20 cellular contexts compared by ENCODE assay signal in the genomic region with DNA sequence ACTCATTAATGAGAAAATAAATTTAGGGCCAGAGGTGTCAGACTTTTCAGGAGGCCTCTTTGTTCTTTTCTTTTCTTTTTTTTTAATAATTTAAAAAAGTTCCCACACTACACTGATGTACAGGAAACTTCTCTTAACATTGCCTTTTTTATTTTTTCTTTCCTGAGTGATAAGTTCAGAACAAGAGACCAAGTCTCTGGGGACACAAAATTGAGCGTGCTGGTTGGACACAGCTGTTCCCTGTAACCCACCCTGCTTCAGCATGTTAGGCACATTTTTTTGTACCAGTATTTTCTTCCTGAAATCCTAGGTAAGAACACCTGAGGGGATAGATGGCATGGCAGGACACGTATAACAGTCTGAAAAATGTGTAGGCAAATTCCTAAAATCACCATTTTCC. TPM values are rescaled to one million over a fixed set of nuclear protein-coding genes. Genes with fewer than 3 reads are reported as not detected.
DNase-seq lines count a peak whose midpoint lies in the region; ATAC-seq and TF ChIP-seq lines count a peak whose summit lies in the region.
"Had no signal": no experiment of that assay in that cellular context is flagged by ENCODE, and none has a peak within 500 bp of the region (broad histone marks: within the 10 kb centered on the region; RNA-seq: fewer than 3 reads in every experiment).

No MANE protein-coding gene starts in this region.

- in situ Hi-C loops in GM23248 (cut with MboI), result loop anchor here (25.0 kb wide), 2 partner anchors 178 to 1072 kb away; no protein-coding TSS in a partner anchor

- peak overlapping the region; percentile 25 for H3K4me2 ChIP-seq in GM23248 (ENCODE audit: unreplicated experiment)
- H3K4me2 ChIP-seq in mesendoderm (ENCODE audit: low read length), result no peak overlapping the region

- 61 to 66% methylated on average over 2 of the region's 2 CpGs for WGBS in GM23248 (ENCODE audit: low coverage in 1 of 2, low lambda C conversion rate in 2 of 2, missing lambda C conversion rate in 2 of 2), 2 experiments
- WGBS in sigmoid colon, 2 donors, result 75 to 93% methylated on average over 2 of the region's 2 CpGs
- WGBS in mesendoderm (ENCODE audit: extremely low coverage, insufficient coverage, low lambda C conversion rate), result no CpG with 5 or more reads among the region's 2 CpGs

- no peak overlapping the region for H4K8ac ChIP-seq in mesendoderm (ENCODE audit: low read depth, low read length)

- no peak overlapping the region for H2BK5ac ChIP-seq in mesendoderm (ENCODE audit: low read length)

- H3K9me2 ChIP-seq in GM23248 (ENCODE audit: insufficient read depth), result no peaks in the 10 kb centered on the region

- H3K9ac ChIP-seq in GM23248 (no peak overlapping the region), adipocyte (ENCODE audit: low read length) (peak overlapping the region; percentile 13), mesendoderm (ENCODE audit: low read length) (no peak overlapping the region)

- H3K79me1 ChIP-seq in mesendoderm (ENCODE audit: low read length), result peaks cover 14% of the 10 kb centered on the region

- H3K36me3 ChIP-seq in GM23248 (ENCODE audit: low read depth), result no peaks in the 10 kb centered on the region
- H3K36me3 ChIP-seq in adipocyte (ENCODE audit: control insufficient read depth, insufficient read depth, low read length, severe bottlenecking), result peaks cover 6% of the 10 kb centered on the region
- no peaks in the 10 kb centered on the region for H3K36me3 ChIP-seq in left ventricle myocardium inferior
- H3K36me3 ChIP-seq in sigmoid colon, result no peaks in the 10 kb centered on the region
- H3K36me3 ChIP-seq in mesendoderm (ENCODE audit: control insufficient read depth, insufficient read depth, low read length), result no peaks in the 10 kb centered on the region
- H3K36me3 ChIP-seq: MG63, right lobe of liver had no signal

- H3K4me1 ChIP-seq in GM23248 (ENCODE audit: insufficient read depth) (peaks cover 37% of the 10 kb centered on the region), adipocyte (ENCODE audit: control insufficient read depth, insufficient read depth, low read length) (peaks cover 56% of the 10 kb centered on the region), left ventricle myocardium inferior (peaks cover 95% of the 10 kb centered on the region), sigmoid colon (peaks cover 0 to 99% (median 95%) of the 10 kb centered on the region in 4 donors), mesendoderm (ENCODE audit: control insufficient read depth, low read depth, low read length) (peaks cover 8% of the 10 kb centered on the region)
- H3K4me1 ChIP-seq: right lobe of liver had no signal

- no peak for ATAC-seq in GM18858 (IDR thresholded peaks at IDR 0.05; ENCODE audit: unreplicated experiment)
- ATAC-seq: activated CD8-positive, alpha-beta memory T cell treated with anti-CD3 and anti-CD28 coated beads, Interleukin-2, amount 10 ng/mL, durations not matched to agents 7 days and 5 days; right lobe of liver; stimulated activated naive CD8-positive, alpha-beta T cell treated with anti-CD3 and anti-CD28 coated beads, Interleukin-15, amount 100 ng/mL, for 72 hours had no signal

- H3K9me3 ChIP-seq in GM23248 (ENCODE audit: low read depth) (no peaks in the 10 kb centered on the region), adipocyte (ENCODE audit: control insufficient read depth, low read length) (no peaks in the 10 kb centered on the region), left ventricle myocardium inferior (replicated peaks) (no peaks in the 10 kb centered on the region), sigmoid colon (no peaks in the 10 kb centered on the region)
- H3K9me3 ChIP-seq: MG63, right lobe of liver had no signal

- H3K79me2 ChIP-seq in GM23248 (ENCODE audit: insufficient read depth) (peaks cover 75% of the 10 kb centered on the region), mesendoderm (ENCODE audit: control insufficient read depth, insufficient read depth, low read length) (peaks cover 18% of the 10 kb centered on the region)

- no peak overlapping the region for H3K18ac ChIP-seq in mesendoderm (ENCODE audit: low read length)

- DNase-seq in GM23248 (no peak), adipocyte (ENCODE audit: low read depth) (peak; percentile 42), left ventricle myocardium inferior (no peak), sigmoid colon (no peak), mesendoderm (no peak), MV-4-11 (lab: John Stamatoyannopoulos, UW) (no peak), DMS53 (lab: John Stamatoyannopoulos, UW) (no peak)
- DNase-seq: ACHN; activated CD4-positive, alpha-beta T cell treated with anti-CD3 and anti-CD28 coated beads for 4 hours; activated CD8-positive, alpha-beta memory T cell treated with anti-CD3 and anti-CD28 coated beads, Interleukin-2, amount 10 ng/mL, durations not matched to agents 7 days and 5 days; DMS153; GF-D8; left cardiac atrium; MG63; NCI-H187; nucleus accumbens; right lobe of liver; stimulated activated naive CD8-positive, alpha-beta T cell treated with anti-CD3 and anti-CD28 coated beads, Interleukin-15, amount 100 ng/mL, for 72 hours had no signal

- H2AK5ac ChIP-seq in mesendoderm (ENCODE audit: low read length), result no peak overlapping the region

- H2BK15ac ChIP-seq in mesendoderm (replicated peaks; ENCODE audit: low read depth), result no peak overlapping the region

- H3K27ac ChIP-seq in GM23248, result peak overlapping the region; percentile 30
- H3K27ac ChIP-seq in left ventricle myocardium inferior (replicated peaks), result peak overlapping the region; percentile 73
- H3K27ac ChIP-seq in sigmoid colon, result peak overlapping the region; percentile 3 to 67 (median 60)
- no peak overlapping the region for H3K27ac ChIP-seq in mesendoderm (ENCODE audit: low read depth, low read length)
- H3K27ac ChIP-seq: epithelial cell of prostate, right lobe of liver had no signal

- no peak overlapping the region for H3K56ac ChIP-seq in mesendoderm (ENCODE audit: low read length)

- no peaks in the 10 kb centered on the region for H3K27me3 ChIP-seq in GM23248 (replicated peaks; ENCODE audit: insufficient read depth)
- H3K27me3 ChIP-seq in adipocyte (replicated peaks; ENCODE audit: control insufficient read depth, insufficient read depth, low read length), result no peaks in the 10 kb centered on the region
- H3K27me3 ChIP-seq in left ventricle myocardium inferior (ENCODE audit: low read depth), result no peaks in the 10 kb centered on the region
- no peaks in the 10 kb centered on the region for H3K27me3 ChIP-seq in sigmoid colon
- H3K27me3 ChIP-seq in mesendoderm (ENCODE audit: insufficient read depth, low read length, poor library complexity), result no peaks in the 10 kb centered on the region
- H3K27me3 ChIP-seq: MG63, right lobe of liver had no signal

- H4K5ac ChIP-seq in mesendoderm (ENCODE audit: low read length), result no peak overlapping the region

- no peak overlapping the region for H2BK120ac ChIP-seq in mesendoderm (ENCODE audit: low read depth, low read length)

- no peak overlapping the region for H3K4ac ChIP-seq in mesendoderm (ENCODE audit: low read depth, low read length)

- intact Hi-C loops in left ventricle myocardium inferior (cut with micrococcal nuclease), result no loop called here
- intact Hi-C loops in sigmoid colon (cut with DNase I), result no loop called here

- no peak for TF ChIP-seq POLR2A in sigmoid colon (IDR thresholded peaks at IDR 0.05)

- no peak overlapping the region for H3K4me3 ChIP-seq in GM23248
- H3K4me3 ChIP-seq in adipocyte (ENCODE audit: low read length), result no peak overlapping the region
- no peak overlapping the region for H3K4me3 ChIP-seq in left ventricle myocardium inferior
- H3K4me3 ChIP-seq in sigmoid colon, result no peak overlapping the region
- H3K4me3 ChIP-seq in mesendoderm (ENCODE audit: low read length), result no peak overlapping the region
- H3K4me3 ChIP-seq: MG63, right lobe of liver had no signal

- 0 out of 2 replicates have a peak, but pooled peaks cover 17% of the 10 kb centered on the region for H3F3A ChIP-seq in GM23248 (ENCODE audit: insufficient read depth)

- no peaks in the 10 kb centered on the region for H4K20me1 ChIP-seq in GM23248 (ENCODE audit: insufficient read depth)

- H2AFZ ChIP-seq in GM23248, result no peak overlapping the region

- TF ChIP-seq EP300 in sigmoid colon (IDR thresholded peaks at IDR 0.05), result no peak

- H3K23ac ChIP-seq in mesendoderm (ENCODE audit: low read length), result no peak overlapping the region

- no peak for TF ChIP-seq CTCF in left ventricle myocardium inferior (IDR thresholded peaks at IDR 0.05; ENCODE audit: borderline replicate concordance)
- no peak for TF ChIP-seq CTCF in sigmoid colon (IDR thresholded peaks at IDR 0.05)

RNA-seq across cellular contexts. Expression of a gene that starts 50.1 kb away (rescaled TPM):
- 32.0 and 38.8 TPM in 2 replicates for total RNA-seq in GM23248 (2014; rRNA removed; shearing (Covaris generic))
- polyA plus RNA-seq in GM23248 (2016; fragmentation: Nextera tagmentation; extraction: Ambion mirVana) (9.7 and 9.8 TPM in 2 replicates), sigmoid colon (10 to 100 TPM in 2 of 3 donors, 1 to 10 TPM in 1; 6.7 to 18.0 (median 11.4) TPM)
- total RNA-seq in left ventricle myocardium inferior (73.2 TPM), sigmoid colon (100 to 1,000 TPM; 118 to 168 (median 161) TPM)
- 43.0 TPM for polyA plus RNA-seq in mesendoderm (2013, experiment 1 of 2)
- 42.7 TPM for polyA plus RNA-seq in mesendoderm (2013, experiment 2 of 2)
- total RNA-seq: activated CD8-positive, alpha-beta memory T cell treated with anti-CD3 and anti-CD28 coated beads, Interleukin-2, amount 10 ng/mL, durations not matched to agents 7 days and 5 days had no signal
